12 cellular contexts compared by ENCODE assay signal in the genomic region with DNA sequence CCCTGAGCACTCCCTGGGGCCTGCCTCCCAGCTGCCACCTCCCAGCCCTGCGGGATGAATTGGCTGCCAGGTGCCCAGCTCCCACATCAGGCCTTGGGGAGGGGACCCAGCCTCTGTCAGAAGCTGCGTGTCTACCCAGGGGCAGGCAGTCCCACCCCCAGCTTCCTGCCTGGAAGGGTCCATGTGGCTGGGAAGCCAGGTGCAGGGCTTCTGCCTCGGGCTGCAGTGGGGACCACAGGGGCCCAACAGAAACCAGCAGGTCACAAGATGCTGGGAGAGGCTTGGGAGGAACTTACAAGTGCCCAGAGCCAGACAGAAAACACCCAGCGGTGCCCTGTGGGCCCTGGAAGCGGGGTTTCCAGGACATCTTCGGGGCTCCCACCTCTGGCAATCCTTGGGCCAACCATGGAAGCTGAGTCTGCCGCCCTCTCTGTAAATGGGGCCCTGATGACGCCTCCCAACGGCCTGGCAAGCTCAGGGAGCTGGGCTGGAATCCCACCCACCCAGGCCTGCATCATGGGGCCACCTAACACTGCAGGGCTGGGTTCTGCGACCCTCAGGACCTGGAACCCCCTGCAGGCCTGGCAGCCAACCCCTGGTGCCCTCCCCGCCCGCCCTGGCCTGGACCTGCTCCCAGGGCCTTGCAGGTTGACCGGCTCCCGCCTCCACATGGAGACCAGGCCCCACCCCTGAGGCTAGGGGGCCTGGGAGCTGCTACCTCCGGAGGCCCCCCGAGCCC. TPM values are rescaled to one million over a fixed set of nuclear protein-coding genes. Genes with fewer than 3 reads are reported as not detected.
DNase-seq lines count a peak whose midpoint lies in the region; ATAC-seq and TF ChIP-seq lines count a peak whose summit lies in the region.
"Had no signal": no experiment of that assay in that cellular context is flagged by ENCODE, and none has a peak within 500 bp of the region (broad histone marks: within the 10 kb centered on the region; RNA-seq: fewer than 3 reads in every experiment).

No MANE protein-coding gene starts in this region.

- 79% methylated on average over 4 of the region's 16 CpGs for WGBS in SK-N-SH (ENCODE audit: low lambda C conversion rate)
- 49 to 55% methylated on average over 13 to 16 of the region's 16 CpGs for WGBS in GM23248 (ENCODE audit: low coverage in 1 of 2, low lambda C conversion rate in 2 of 2, missing lambda C conversion rate in 2 of 2), 2 experiments

- H4K20me1 ChIP-seq in SK-N-SH (ENCODE audit: insufficient read depth) = peaks cover 6% of the 10 kb centered on the region; the same call in 1 of the 2 replicates
- no peaks in the 10 kb centered on the region for H4K20me1 ChIP-seq in GM23248 (ENCODE audit: insufficient read depth)

- DNase-seq in SK-N-SH (peak; percentile 27), H7 (peak; percentile 43), chondrocyte (ENCODE audit: low spot score) (peak; percentile 88), sciatic nerve (ENCODE audit: low spot score) (peak; percentile 53), NCI-H510A treated with DMSO at 0.1 percent for 48 hours (lab: John Stamatoyannopoulos, UW) (no peak), GM23248 (no peak)
- DNase-seq: GF-D8 had no signal

- H3K36me3 ChIP-seq in SK-N-SH (replicated peaks in 1 of 2; ENCODE audit: control insufficient read depth in 1 of 2, insufficient read depth in 2 of 2, low read length in 1 of 2) = peaks cover 0 to 25% of the 10 kb centered on the region in 2 experiments
- no peaks in the 10 kb centered on the region for H3K36me3 ChIP-seq in H7 (replicated peaks; ENCODE audit: control insufficient read depth, insufficient read depth, low read length)
- no peaks in the 10 kb centered on the region for H3K36me3 ChIP-seq in GM23248 (ENCODE audit: low read depth)

- H3K79me2 ChIP-seq in SK-N-SH (ENCODE audit: insufficient read depth) (peaks cover 17% of the 10 kb centered on the region; the same call in 1 of the 2 replicates), GM23248 (ENCODE audit: insufficient read depth) (no peaks in the 10 kb centered on the region)

- H3K4me1 ChIP-seq in SK-N-SH (ENCODE audit: control insufficient read depth in 1 of 2, insufficient read depth in 2 of 2, low read depth in 1 of 2, low read length in 1 of 2) = peaks cover 4 to 19% of the 10 kb centered on the region in 2 experiments; a peak in 3 of 4 replicates
- peaks cover 9% of the 10 kb centered on the region for H3K4me1 ChIP-seq in GM23248 (ENCODE audit: insufficient read depth)

- no peaks in the 10 kb centered on the region for H3K36me3 Mint-ChIP-seq in chondrocyte (ENCODE audit: low read depth)

- POLR2A ChIA-PET in SK-N-SH (lab: Yijun Ruan, JAX) = no interaction called here

- intact Hi-C loops in sciatic nerve (cut with DNase I) = no loop called here

- H3F3A ChIP-seq in SK-N-SH (replicated peaks; ENCODE audit: insufficient read depth) = peaks cover 1% of the 10 kb centered on the region
- H3F3A ChIP-seq in GM23248 (ENCODE audit: insufficient read depth) = no peaks in the 10 kb centered on the region

- H3K4me3 ChIP-seq in SK-N-SH (ENCODE audit: low read depth in 2 of 2, low read length in 1 of 2) = no peak overlapping the region
- no peak overlapping the region for H3K4me3 ChIP-seq in H7 (ENCODE audit: insufficient read depth, low read depth, low read length)
- no peak overlapping the region for H3K4me3 ChIP-seq in GM23248

- no peak for TF ChIP-seq EP300 in SK-N-SH (IDR thresholded peaks at IDR 0.05; ENCODE audit: borderline replicate concordance in 1 of 2, low read depth in 1 of 2, low read length in 1 of 2)

- H3K27ac Mint-ChIP-seq in chondrocyte (ENCODE audit: unreplicated experiment) = no peak overlapping the region
- H3K27ac Mint-ChIP-seq: activated naive CD8-positive, alpha-beta T cell treated with anti-CD3 and anti-CD28 coated beads, Interleukin-2, amount 10 ng/mL, durations not matched to agents 7 days and 5 days had no signal

- H3K4me1 Mint-ChIP-seq in chondrocyte (ENCODE audit: low read depth) = peaks cover 7% of the 10 kb centered on the region

- H3K4me3 Mint-ChIP-seq in chondrocyte (ENCODE audit: unreplicated experiment) = no peak overlapping the region
- H3K4me3 Mint-ChIP-seq: activated naive CD8-positive, alpha-beta T cell treated with anti-CD3 and anti-CD28 coated beads, Interleukin-2, amount 10 ng/mL, durations not matched to agents 7 days and 5 days had no signal

- TF ChIP-seq CTCF in SK-N-SH (IDR thresholded peaks at IDR 0.05) = no peak
- TF ChIP-seq CTCF in chondrocyte (IDR thresholded peaks at IDR 0.05) = no peak

- H3K4me2 ChIP-seq in SK-N-SH = no peak overlapping the region
- no peak overlapping the region for H3K4me2 ChIP-seq in GM23248 (ENCODE audit: unreplicated experiment)

- H3K9ac ChIP-seq in SK-N-SH = no peak overlapping the region
- H3K9ac ChIP-seq in GM23248 = no peak overlapping the region

- H2AFZ ChIP-seq in SK-N-SH (ENCODE audit: low read depth) (no peak overlapping the region), GM23248 (no peak overlapping the region)

- H3K27me3 Mint-ChIP-seq in chondrocyte (ENCODE audit: low read depth) = no peaks in the 10 kb centered on the region
- H3K27me3 Mint-ChIP-seq: activated naive CD8-positive, alpha-beta T cell treated with anti-CD3 and anti-CD28 coated beads, Interleukin-2, amount 10 ng/mL, durations not matched to agents 7 days and 5 days had no signal

- no peaks in the 10 kb centered on the region for H3K9me2 ChIP-seq in SK-N-SH
- H3K9me2 ChIP-seq in GM23248 (ENCODE audit: insufficient read depth) = no peaks in the 10 kb centered on the region

- CTCF ChIA-PET in SK-N-SH (lab: Yijun Ruan, JAX) = interaction anchor here (0.6 to 3.6 kb wide), 29 partner anchors 11 to 216 kb away, joined by 3 to 34 read pairs (median 4); a partner anchor contains a TSS

- no peaks in the 10 kb centered on the region for H3K9me3 Mint-ChIP-seq in chondrocyte (ENCODE audit: low read depth)
- H3K9me3 Mint-ChIP-seq: activated naive CD8-positive, alpha-beta T cell treated with anti-CD3 and anti-CD28 coated beads, Interleukin-2, amount 10 ng/mL, durations not matched to agents 7 days and 5 days had no signal

- in situ Hi-C loops in GM23248 (cut with MboI) = no loop called here

- H3K27ac ChIP-seq in SK-N-SH (ENCODE audit: low read depth in 2 of 2, low read length in 1 of 2) (no peak overlapping the region; a peak in 1 of 4 replicates), GM23248 (no peak overlapping the region)
- H3K27ac ChIP-seq: 22Rv1, HL-60 had no signal

- no peak for TF ChIP-seq RAD21 in SK-N-SH (IDR thresholded peaks at IDR 0.05; ENCODE audit: low read length)

- H3K27me3 ChIP-seq in SK-N-SH (ENCODE audit: insufficient read depth) (no peaks in the 10 kb centered on the region), H7 (ENCODE audit: control insufficient read depth, insufficient read depth, low read length) (no peaks in the 10 kb centered on the region), GM23248 (replicated peaks; ENCODE audit: insufficient read depth) (no peaks in the 10 kb centered on the region)

- H3K9me3 ChIP-seq in SK-N-SH (no peaks in the 10 kb centered on the region), GM23248 (ENCODE audit: low read depth) (no peaks in the 10 kb centered on the region)

- ATAC-seq in SK-N-SH treated with all-trans-retinoic acid at 6 μM for 48 hours (no peak), sciatic nerve (no peak), GM19035 (IDR thresholded peaks at IDR 0.05; ENCODE audit: unreplicated experiment) (no peak)

TF ChIP-seq in SK-N-SH, 30 proteins besides CTCF, POLR2A, EP300 and RAD21 (continues in another document):
- TF ChIP-seq FOSL2 (IDR thresholded peaks at IDR 0.05; ENCODE audit: borderline replicate concordance, low read depth) = no peak
- TF ChIP-seq MEF2A (IDR thresholded peaks at IDR 0.05; ENCODE audit: borderline replicate concordance, low read depth) = no peak
- no peak for TF ChIP-seq EZH2phosphoT487 (IDR thresholded peaks at IDR 0.05; ENCODE audit: borderline replicate concordance, low read depth)
- no peak for TF ChIP-seq SMC3 (IDR thresholded peaks at IDR 0.05; ENCODE audit: low read depth, low read length)
- TF ChIP-seq NRF1 (IDR thresholded peaks at IDR 0.05; ENCODE audit: low read depth, low read length) = no peak
- no peak for TF ChIP-seq TAF1 (IDR thresholded peaks at IDR 0.05; ENCODE audit: borderline replicate concordance, low read depth, low read length)
- TF ChIP-seq, protein P1, sequence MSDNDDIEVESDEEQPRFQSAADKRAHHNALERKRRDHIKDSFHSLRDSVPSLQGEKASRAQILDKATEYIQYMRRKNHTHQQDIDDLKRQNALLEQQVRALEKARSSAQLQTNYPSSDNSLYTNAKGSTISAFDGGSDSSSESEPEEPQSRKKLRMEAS (IDR thresholded peaks at IDR 0.05; ENCODE audit: low read depth) = no peak

TF ChIP-seq in SK-N-SH treated with all-trans-retinoic acid at 6 μM for 48 hours, 23 proteins besides CTCF, POLR2A, EP300 and RAD21 (continues in another document):
- TF ChIP-seq ZFP30 (CRISPR knock-in tag; IDR thresholded peaks at IDR 0.05) = no peak
- TF ChIP-seq PPARA (CRISPR knock-in tag; IDR thresholded peaks at IDR 0.05; ENCODE audit: borderline replicate concordance) = no peak

RNA-seq across cellular contexts. Expression of a gene that starts 36.6 kb away (rescaled TPM):
- polyA plus RNA-seq in SK-N-SH (2012; rRNA removed) = 9.0 and 14.6 TPM in 2 replicates
- 18.4 and 19.4 TPM in 2 replicates for polyA plus RNA-seq in SK-N-SH (2012; cell fraction: cytosol; rRNA removed)
- polyA plus RNA-seq in SK-N-SH (2012; cell fraction: nucleus; rRNA removed) = 14.2 and 23.0 TPM in 2 replicates
- 14.2 and 14.7 TPM in 2 replicates for total RNA-seq in H7 (2014; rRNA removed; shearing (Covaris generic))
- 57.3 to 62.3 TPM (median 62.3 TPM) in 3 replicates for total RNA-seq in chondrocyte
- 43.2 TPM for total RNA-seq in sciatic nerve
- total RNA-seq in GM23248 (2014; rRNA removed; shearing (Covaris generic)) = 4.4 and 20.9 TPM in 2 replicates
- 20.9 and 25.6 TPM in 2 replicates for polyA plus RNA-seq in GM23248 (2016; fragmentation: Nextera tagmentation; extraction: Ambion mirVana)

RNA-seq across cellular contexts. Expression of a gene that starts 37.2 kb away (rescaled TPM):
- polyA plus RNA-seq in SK-N-SH (2012; rRNA removed) = 19.1 and 22.7 TPM in 2 replicates
- polyA plus RNA-seq in SK-N-SH (2012; cell fraction: cytosol; rRNA removed) = 24.4 and 28.7 TPM in 2 replicates
- polyA plus RNA-seq in SK-N-SH (2012; cell fraction: nucleus; rRNA removed) = 8.5 and 14.9 TPM in 2 replicates
- total RNA-seq in H7 (2014; rRNA removed; shearing (Covaris generic)) = 60.0 and 70.2 TPM in 2 replicates
- 54.2 to 55.1 TPM (median 54.5 TPM) in 3 replicates for total RNA-seq in chondrocyte
- total RNA-seq in sciatic nerve = 86.0 TPM
- total RNA-seq in GM23248 (2014; rRNA removed; shearing (Covaris generic)) = 54.6 and 65.6 TPM in 2 replicates
- 43.3 and 46.9 TPM in 2 replicates for polyA plus RNA-seq in GM23248 (2016; fragmentation: Nextera tagmentation; extraction: Ambion mirVana)

Comparison
In these comparisons a context has a peak if more than half of its experiments do, and no peak if none do; other contexts are left out.
1. DNase-seq: peak in SK-N-SH (single experiment), H7 (single experiment), chondrocyte (single experiment) and sciatic nerve (single experiment); none in NCI-H510A treated with DMSO at 0.1 percent for 48 hours (single experiment) and GM23248 (single experiment).